1 cellular context compared by ENCODE assay signal in genomic region chr9:121316378-121316777, GRCh38.
TF ChIP-seq lines count a peak whose summit lies in the region.

No MANE protein-coding gene starts in this region.

TF ChIP-seq in K562, 482 proteins besides CTCF, POLR2A, EP300 and RAD21 (continued from another document):
- TF ChIP-seq REST (CRISPR knock-in tag; IDR thresholded peaks at IDR 0.05; ENCODE audit: low read depth): no peak
- TF ChIP-seq CEBPG (CRISPR knock-in tag; IDR thresholded peaks at IDR 0.05): no peak
- TF ChIP-seq CEBPG (tag; conservative IDR thresholded peaks at IDR 0.05 in 1 of 2, IDR thresholded peaks at IDR 0.05 in 1 of 2): 0 out of 4 replicates have a peak, but pooled peaks of 1 of the 2 experiments have one; percentile 41
- TF ChIP-seq CEBPB (tag; IDR thresholded peaks at IDR 0.05): peak; percentile 66
